ENCODE assay signal across 10 cellular contexts in the genomic region with DNA sequence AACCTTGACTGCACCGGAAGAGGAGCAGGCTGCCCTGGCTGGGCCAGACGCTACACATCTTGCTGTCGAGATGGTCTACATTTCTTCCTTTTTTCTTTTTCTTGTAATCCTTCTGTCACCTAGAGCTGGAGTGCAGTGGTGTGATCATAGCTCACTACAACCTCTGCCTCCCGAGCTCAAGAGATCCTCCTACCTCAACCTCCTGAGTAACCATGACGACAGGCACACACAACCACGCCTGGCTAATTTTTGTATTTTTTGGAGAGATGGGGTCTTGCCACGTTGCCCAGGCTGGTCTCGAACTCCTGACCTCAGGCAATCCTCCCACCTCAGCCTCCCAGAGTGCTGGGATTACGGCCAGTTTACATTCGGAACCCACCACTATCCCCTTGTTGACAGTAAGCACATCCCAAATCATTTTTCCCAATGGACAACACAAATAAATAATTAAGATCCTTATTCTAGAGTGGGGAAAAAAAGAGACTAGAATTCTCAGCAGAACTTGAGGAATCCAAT.
DNase-seq lines count a peak whose midpoint lies in the region; ATAC-seq and TF ChIP-seq lines count a peak whose summit lies in the region.
"Had no signal": no experiment of that assay in that cellular context is flagged by ENCODE, and none has a peak within 500 bp of the region (broad histone marks: within the 10 kb centered on the region; RNA-seq: fewer than 3 reads in every experiment).

No MANE protein-coding gene starts in this region.

- DNase-seq in H9, result no peak
- no peak for DNase-seq in chondrocyte (ENCODE audit: low spot score)
- DNase-seq in natural killer cell treated with Interleukin-12 subunit alpha and Interleukin-12 subunit beta and Interleukin-15 and Interleukin-18, amount 100 ng/mL, for 72 hours (ENCODE audit: low spot score), result no peak
- DNase-seq in COR-L47 (lab: John Stamatoyannopoulos, UW), result no peak
- DNase-seq: NCI-H1694 had no signal

- H3K27me3 Mint-ChIP-seq in H9 (ENCODE audit: low read depth) (no peaks in the 10 kb centered on the region), chondrocyte (ENCODE audit: low read depth) (no peaks in the 10 kb centered on the region)
- no peaks in the 10 kb centered on the region for H3K27me3 Mint-ChIP-seq in natural killer cell treated with Interleukin-12 subunit alpha and Interleukin-12 subunit beta and Interleukin-15 and Interleukin-18, amount 100 ng/mL, for 72 hours

- no peak overlapping the region for H2BK12ac ChIP-seq in H9 (ENCODE audit: insufficient read length, low read depth, low read length)

- no peak overlapping the region for H2AFZ ChIP-seq in H9 (ENCODE audit: low read length)
- H2AFZ ChIP-seq: parathyroid adenoma had no signal

- H4K5ac ChIP-seq in H9 (ENCODE audit: insufficient read length, low read depth, low read length), result no peak overlapping the region

- H3K79me1 ChIP-seq in H9 (ENCODE audit: insufficient read depth, low read depth, low read length, poor library complexity, severe bottlenecking), result peaks cover 6% of the 10 kb centered on the region

- H3K4me3 Mint-ChIP-seq in H9 (no peak overlapping the region; a peak in 1 of 5 replicates), chondrocyte (ENCODE audit: unreplicated experiment) (peak overlapping the region; percentile 41)
- peak overlapping the region; percentile 26 for H3K4me3 Mint-ChIP-seq in natural killer cell treated with Interleukin-12 subunit alpha and Interleukin-12 subunit beta and Interleukin-15 and Interleukin-18, amount 100 ng/mL, for 72 hours

- no peak overlapping the region for H2BK15ac ChIP-seq in H9 (ENCODE audit: low read depth, low read length)

- H3K9ac ChIP-seq in H9 (ENCODE audit: extremely low read depth, insufficient read length, low read length), result no peak overlapping the region
- H3K9ac ChIP-seq: parathyroid adenoma had no signal

- no peak overlapping the region for H3K4me2 ChIP-seq in H9 (ENCODE audit: insufficient read depth, insufficient read length, low read length)

- no peak overlapping the region for H4K8ac ChIP-seq in H9 (replicated peaks; ENCODE audit: insufficient read length, low read depth, low read length)

- no peak overlapping the region for H2AK5ac ChIP-seq in H9 (ENCODE audit: insufficient read length, low read length)

- H3K9me3 ChIP-seq in H9 (ENCODE audit: control insufficient read depth, low read depth, low read length), result no peaks in the 10 kb centered on the region

- no peaks in the 10 kb centered on the region for H3K27me3 ChIP-seq in H9 (ENCODE audit: insufficient read depth, low read length)

- no peak overlapping the region for H3K56ac ChIP-seq in H9 (ENCODE audit: insufficient read length, low read depth, low read length)

- H3K27ac Mint-ChIP-seq in H9, result peak overlapping the region in 2 of 3 experiments; percentile 23 to 72; a peak in 2 of 7 replicates
- H3K27ac Mint-ChIP-seq in chondrocyte (ENCODE audit: unreplicated experiment), result peak overlapping the region; percentile 75
- peak overlapping the region; percentile 32 to 72 for H3K27ac Mint-ChIP-seq in natural killer cell treated with Interleukin-12 subunit alpha and Interleukin-12 subunit beta and Interleukin-15 and Interleukin-18, amount 100 ng/mL, for 72 hours

- H3K79me2 ChIP-seq in H9 (ENCODE audit: insufficient read depth, low read length), result peaks cover 78% of the 10 kb centered on the region

- H3K18ac ChIP-seq in H9 (ENCODE audit: insufficient read length, low read depth, low read length), result no peak overlapping the region

- no peak overlapping the region for H4K91ac ChIP-seq in H9 (ENCODE audit: insufficient read length, low read depth, low read length)

- ATAC-seq in natural killer cell treated with Interleukin-12 subunit alpha and Interleukin-12 subunit beta and Interleukin-15 and Interleukin-18, amount 100 ng/mL, for 72 hours, result no peak
- ATAC-seq in GM19455 (IDR thresholded peaks at IDR 0.05; ENCODE audit: unreplicated experiment) (no peak), GM19324 (IDR thresholded peaks at IDR 0.05; ENCODE audit: low FRiP score, unreplicated experiment) (no peak), HG03354 (IDR thresholded peaks at IDR 0.05; ENCODE audit: poor library complexity, severe bottlenecking, unreplicated experiment) (no peak)

- no peak overlapping the region for H3K14ac ChIP-seq in H9 (ENCODE audit: insufficient read depth, low read length)

- H4K20me1 ChIP-seq in H9 (ENCODE audit: control insufficient read depth, insufficient read depth, insufficient read length), result peaks cover 6% of the 10 kb centered on the region

- H3K4me1 Mint-ChIP-seq in H9, result peaks cover 71 to 74% of the 10 kb centered on the region in 2 experiments
- H3K4me1 Mint-ChIP-seq in chondrocyte (ENCODE audit: low read depth), result peaks cover 82% of the 10 kb centered on the region
- peaks cover 64 to 67% of the 10 kb centered on the region in 2 donors for H3K4me1 Mint-ChIP-seq in natural killer cell treated with Interleukin-12 subunit alpha and Interleukin-12 subunit beta and Interleukin-15 and Interleukin-18, amount 100 ng/mL, for 72 hours (ENCODE audit: low read depth in 2 of 2)

- TF ChIP-seq CTCF in 22Rv1 (IDR thresholded peaks at IDR 0.05), result no peak
- TF ChIP-seq CTCF in H9 (conservative IDR thresholded peaks at IDR 0.05), result no peak
- no peak for TF ChIP-seq CTCF in chondrocyte (IDR thresholded peaks at IDR 0.05)

- no peak overlapping the region for H3T11ph ChIP-seq in H9 (ENCODE audit: low read length)

- no CpG with 5 or more reads among the region's 10 CpGs for WGBS in H9 (ENCODE audit: extremely low coverage, insufficient read length, low lambda C conversion rate)

- no peak overlapping the region for H3K23ac ChIP-seq in H9 (ENCODE audit: insufficient read length, low read depth, low read length)

- H3K27ac ChIP-seq in 22Rv1 (peak overlapping the region; percentile 64), H9 (ENCODE audit: insufficient read length, low read depth, low read length) (no peak overlapping the region)
- H3K27ac ChIP-seq: parathyroid adenoma had no signal

- H3K9me3 Mint-ChIP-seq in H9 (no peaks in the 10 kb centered on the region), chondrocyte (ENCODE audit: low read depth) (no peaks in the 10 kb centered on the region)
- H3K9me3 Mint-ChIP-seq in natural killer cell treated with Interleukin-12 subunit alpha and Interleukin-12 subunit beta and Interleukin-15 and Interleukin-18, amount 100 ng/mL, for 72 hours, result no peaks in the 10 kb centered on the region

- no peaks in the 10 kb centered on the region for H3K23me2 ChIP-seq in H9 (ENCODE audit: insufficient read length, low read depth, low read length, poor library complexity, severe bottlenecking)

- H3K36me3 Mint-ChIP-seq in H9 (ENCODE audit: insufficient read depth in 1 of 3, low read depth in 3 of 3) (peaks cover 0 to 7% (median 3%) of the 10 kb centered on the region in 3 experiments; a peak in 6 of 7 replicates), chondrocyte (ENCODE audit: low read depth) (no peaks in the 10 kb centered on the region)
- H3K36me3 Mint-ChIP-seq in natural killer cell treated with Interleukin-12 subunit alpha and Interleukin-12 subunit beta and Interleukin-15 and Interleukin-18, amount 100 ng/mL, for 72 hours, result no peaks in the 10 kb centered on the region

- peaks cover 8% of the 10 kb centered on the region; the same call in 1 of the 2 replicates for H3K4me1 ChIP-seq in H9 (ENCODE audit: insufficient read depth, low read length)

- H2BK5ac ChIP-seq in H9 (ENCODE audit: insufficient read length, low read length), result no peak overlapping the region

- H2BK20ac ChIP-seq in H9 (ENCODE audit: low read depth, low read length, poor library complexity, severe bottlenecking), result no peak overlapping the region

- H3K4ac ChIP-seq in H9 (ENCODE audit: low read depth, low read length), result no peak overlapping the region

- no peak overlapping the region for H2BK120ac ChIP-seq in H9 (ENCODE audit: low read depth, low read length, poor library complexity, severe bottlenecking)

Comparison
In these comparisons a context has a peak if more than half of its experiments do, and no peak if none do; other contexts are left out.
1. H3K4me3 Mint-ChIP-seq: peak in chondrocyte (single experiment) and natural killer cell treated with Interleukin-12 subunit alpha and Interleukin-12 subunit beta and Interleukin-15 and Interleukin-18, amount 100 ng/mL, for 72 hours (single experiment); none in H9 (0 of 2).
2. Peak in every context shown above with its lines, with median percentiles within 50 percentile points of each other: H3K27ac Mint-ChIP-seq.